3 cellular contexts compared by ENCODE assay signal in genomic region chr10:54906940-54907339, GRCh38.
TF ChIP-seq lines count a peak whose summit lies in the region.

No MANE protein-coding gene starts in this region.

TF ChIP-seq in HepG2, 621 proteins besides CTCF, POLR2A, EP300 and RAD21:
- TF ChIP-seq MAFK (conservative IDR thresholded peaks at IDR 0.05 in 1 of 2, IDR thresholded peaks at IDR 0.05 in 1 of 2; ENCODE audit: low read length in 2 of 2) (peak; percentile 72 to 83), MAFF (IDR thresholded peaks at IDR 0.05; ENCODE audit: low read depth, low read length) (peak; percentile 78), ZNF558 (CRISPR knock-in tag; IDR thresholded peaks at IDR 0.05; ENCODE audit: borderline replicate concordance) (no peak)

TF ChIP-seq in IMR-90, 13 proteins besides CTCF, POLR2A, EP300 and RAD21:
- peak; percentile 74 for TF ChIP-seq MAFK (IDR thresholded peaks at IDR 0.05; ENCODE audit: low read depth, low read length)
- no peak for TF ChIP-seq CHD1 (IDR thresholded peaks at IDR 0.05; ENCODE audit: low read depth, low read length)

TF ChIP-seq in H1, 55 proteins besides CTCF, POLR2A, EP300 and RAD21:
- no peak for TF ChIP-seq SP2 (IDR thresholded peaks at IDR 0.05; ENCODE audit: low read length)
- TF ChIP-seq MAFK (IDR thresholded peaks at IDR 0.05; ENCODE audit: low read depth, low read length): peak; percentile 49; the same call in 1 of the 2 replicates
